1 cellular context compared by ENCODE assay signal in genomic region chr17:34177642-34178041, GRCh38.
A peak's percentile ranks its signal among the peaks of the same experiment; 100 is the strongest.
TF ChIP-seq lines count a peak whose summit lies in the region.

No MANE protein-coding gene starts in this region.

TF ChIP-seq in endothelial cell of umbilical vein, 7 proteins besides CTCF, POLR2A, EP300 and RAD21:
- TF ChIP-seq MYC (IDR thresholded peaks at IDR 0.05; ENCODE audit: low read depth, low read length), result no peak
- TF ChIP-seq FOS (IDR thresholded peaks at IDR 0.05; ENCODE audit: borderline replicate concordance, insufficient read depth, low read length), result peak; percentile 53
- no peak for TF ChIP-seq EZH2 (IDR thresholded peaks at IDR 0.05; ENCODE audit: borderline replicate concordance, low read depth, low read length, severe bottlenecking)
- peak; percentile 77 for TF ChIP-seq POLR2AphosphoS5 (IDR thresholded peaks at IDR 0.05; ENCODE audit: insufficient read depth, low read depth, low read length)
- no peak for TF ChIP-seq GATA2 (IDR thresholded peaks at IDR 0.05; ENCODE audit: insufficient read depth, insufficient read length, low read depth, low read length)
- TF ChIP-seq JUN (IDR thresholded peaks at IDR 0.05; ENCODE audit: borderline replicate concordance, insufficient read depth, insufficient read length, low read depth), result peak; percentile 94
- TF ChIP-seq, protein P1, sequence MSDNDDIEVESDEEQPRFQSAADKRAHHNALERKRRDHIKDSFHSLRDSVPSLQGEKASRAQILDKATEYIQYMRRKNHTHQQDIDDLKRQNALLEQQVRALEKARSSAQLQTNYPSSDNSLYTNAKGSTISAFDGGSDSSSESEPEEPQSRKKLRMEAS (IDR thresholded peaks at IDR 0.05; ENCODE audit: insufficient read depth, insufficient read length), result no peak
